ENCODE assay signal across 12 cellular contexts in the genomic region with DNA sequence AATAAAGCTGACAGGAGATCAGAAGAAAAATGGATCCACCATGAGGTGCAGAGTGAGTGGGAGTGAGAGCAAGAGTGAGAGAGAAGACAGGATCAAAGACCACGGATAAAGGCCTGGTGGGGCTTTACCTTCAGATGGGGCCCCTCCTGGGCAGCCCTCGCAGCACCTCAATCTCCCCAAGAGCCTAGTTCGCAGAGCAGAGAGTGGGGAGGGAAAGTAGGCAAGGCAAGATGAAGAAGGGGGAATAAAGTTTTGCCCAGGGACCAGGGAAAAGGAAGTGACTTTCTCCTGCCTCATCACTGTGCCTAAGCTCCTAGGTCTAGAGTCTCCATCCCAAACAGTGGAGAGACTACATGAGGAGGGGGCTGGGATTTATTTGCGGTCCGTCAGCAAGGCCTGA. TPM values are rescaled to one million over a fixed set of nuclear protein-coding genes. Genes with fewer than 3 reads are reported as not detected.
DNase-seq lines count a peak whose midpoint lies in the region; ATAC-seq, FAIRE-seq and TF ChIP-seq lines count a peak whose summit lies in the region.
"Had no signal": no experiment of that assay in that cellular context is flagged by ENCODE, and none has a peak within 500 bp of the region (broad histone marks: within the 10 kb centered on the region; RNA-seq: fewer than 3 reads in every experiment).

No MANE protein-coding gene starts in this region.

- H3K27ac ChIP-seq in OCI-LY3 (ENCODE audit: low read length) (no peak overlapping the region), small intestine (ENCODE audit: low read depth in 1 of 2, low read length in 1 of 2) (peak overlapping the region; percentile 14 to 80)
- H3K27ac ChIP-seq: SK-N-MC had no signal

- H3K27me3 ChIP-seq in OCI-LY3 (ENCODE audit: low read depth, low read length) = no peaks in the 10 kb centered on the region
- no peaks in the 10 kb centered on the region for H3K27me3 ChIP-seq in small intestine (ENCODE audit: control insufficient read depth in 2 of 2, insufficient read depth in 2 of 2, low read length in 2 of 2)

- FAIRE-seq in small intestine (lab: Jason Lieb, UNC) = no peak
- FAIRE-seq: bronchial epithelial cell had no signal

- WGBS in small intestine, 3 donors = 93 to 98% (median 96%) methylated on average over 5 of the region's 5 CpGs

- ATAC-seq in HG03469 (IDR thresholded peaks at IDR 0.05; ENCODE audit: unreplicated experiment) (no peak), HG03442 (IDR thresholded peaks at IDR 0.05; ENCODE audit: unreplicated experiment) (no peak)

- H3K4me2 ChIP-seq in OCI-LY3 (ENCODE audit: low read length) = no peak overlapping the region

- H4K20me1 ChIP-seq in OCI-LY3 (ENCODE audit: insufficient read depth, low read length) = no peaks in the 10 kb centered on the region

- H3K4me3 ChIP-seq in OCI-LY3 (ENCODE audit: low read length) (no peak overlapping the region), iPS-18c (ENCODE audit: insufficient read depth, low read depth, low read length) (peak overlapping the region; percentile 20; the same call in 1 of the 2 replicates), small intestine (ENCODE audit: low read depth in 1 of 2, low read length in 2 of 2) (no peak overlapping the region)
- H3K4me3 ChIP-seq: SK-N-MC had no signal

- no peaks in the 10 kb centered on the region for H3K36me3 ChIP-seq in OCI-LY3 (replicated peaks; ENCODE audit: low read depth, low read length)
- no peaks in the 10 kb centered on the region for H3K36me3 ChIP-seq in small intestine (ENCODE audit: control insufficient read depth in 2 of 2, insufficient read depth in 2 of 2, low read length in 2 of 2)

- H3K79me2 ChIP-seq in OCI-LY3 (ENCODE audit: low read length) = no peaks in the 10 kb centered on the region

- DNase-seq in GM20000 (ENCODE audit: low spot score) (peak; percentile 23), small intestine (no peak), NCI-H2196 (lab: John Stamatoyannopoulos, UW; ENCODE audit: unreplicated experiment) (no peak), NCI-H2029 (lab: John Stamatoyannopoulos, UW) (no peak)
- DNase-seq: NCI-H2081, NCI-H82 had no signal

- H3K9me3 ChIP-seq in OCI-LY3 (ENCODE audit: insufficient read depth, low read length) (peaks cover 12% of the 10 kb centered on the region), iPS-18c (ENCODE audit: control insufficient read depth, insufficient read depth, low read length) (peaks cover 6% of the 10 kb centered on the region), small intestine (ENCODE audit: control insufficient read depth, low read depth) (no peaks in the 10 kb centered on the region)

- H3K4me1 ChIP-seq in OCI-LY3 (ENCODE audit: low read length) (peaks cover 40% of the 10 kb centered on the region), small intestine (ENCODE audit: control insufficient read depth in 2 of 2, insufficient read depth in 1 of 2, low read depth in 1 of 2, low read length in 1 of 2) (no peaks in the 10 kb centered on the region)

- peak overlapping the region; percentile 83 for H2AFZ ChIP-seq in OCI-LY3 (ENCODE audit: low read depth, low read length)

- no peak for TF ChIP-seq CTCF in GM20000 (IDR thresholded peaks at IDR 0.05; ENCODE audit: extremely low read depth, missing control alignments)
- no peak for TF ChIP-seq CTCF in OCI-LY3 (IDR thresholded peaks at IDR 0.05; ENCODE audit: low read depth, low read length)

- peak overlapping the region; percentile 51; the same call in 1 of the 2 replicates for H3K9ac ChIP-seq in OCI-LY3 (ENCODE audit: low read length)

RNA-seq across cellular contexts. Expression of gene OR10P1, which starts 10.3 kb away (rescaled TPM):
- not detected for polyA plus RNA-seq in small intestine
